In genomic region chr4:169098054-169098896, GRCh38 we compare ENCODE assay signal across 8 cellular contexts.
DNase-seq lines count a peak whose midpoint lies in the region; ATAC-seq and TF ChIP-seq lines count a peak whose summit lies in the region.

No MANE protein-coding gene starts in this region.

- H3K27ac Mint-ChIP-seq in dendritic cell treated with granulocyte-macrophage colony-stimulating factor and Interleukin-4, amounts not matched to agents 40 ng/mL and 50 ng/mL, for 4 days = peak overlapping the region; percentile 68

- WGBS in psoas muscle, 3 donors = 88 to 90% (median 89%) methylated on average over 4 of the region's 4 CpGs

- H3K27ac ChIP-seq in psoas muscle (no peak overlapping the region), dorsolateral prefrontal cortex (peak overlapping the region in 12 of 59 donors; percentile 12 to 83 (median 66))

- peak; percentile 34 for ATAC-seq in GM19463 (IDR thresholded peaks at IDR 0.05; ENCODE audit: unreplicated experiment)
- peak; percentile 53 for ATAC-seq in HG03354 (IDR thresholded peaks at IDR 0.05; ENCODE audit: poor library complexity, severe bottlenecking, unreplicated experiment)
- ATAC-seq in psoas muscle = no peak

- peak overlapping the region; percentile 14 for H3K4me3 Mint-ChIP-seq in dendritic cell treated with granulocyte-macrophage colony-stimulating factor and Interleukin-4, amounts not matched to agents 40 ng/mL and 50 ng/mL, for 4 days

- H3K27me3 Mint-ChIP-seq in dendritic cell treated with granulocyte-macrophage colony-stimulating factor and Interleukin-4, amounts not matched to agents 40 ng/mL and 50 ng/mL, for 4 days = no peaks in the 10 kb centered on the region

- H3K4me1 ChIP-seq in psoas muscle = peaks cover 3% of the 10 kb centered on the region

- no peaks in the 10 kb centered on the region for H3K36me3 Mint-ChIP-seq in dendritic cell treated with granulocyte-macrophage colony-stimulating factor and Interleukin-4, amounts not matched to agents 40 ng/mL and 50 ng/mL, for 4 days (ENCODE audit: low read depth)

- H3K27me3 ChIP-seq in psoas muscle (ENCODE audit: insufficient read depth in 3 of 3, low read length in 2 of 3) (no peaks in the 10 kb centered on the region), dorsolateral prefrontal cortex (no peaks in the 10 kb centered on the region)

- DNase-seq in CMK (ENCODE audit: low read depth) = peak; percentile 92
- no peak for DNase-seq in psoas muscle
- no peak for DNase-seq in dorsolateral prefrontal cortex
- DNase-seq in NCI-H1105 (lab: John Stamatoyannopoulos, UW) = no peak
- no peak for DNase-seq in GM03348 (ENCODE audit: low spot score)

- TF ChIP-seq CTCF in psoas muscle (IDR thresholded peaks at IDR 0.05) (no peak), dorsolateral prefrontal cortex (IDR thresholded peaks at IDR 0.05 in 54 of 56, conservative IDR thresholded peaks at IDR 0.05 in 2 of 56; ENCODE audit: low read depth in 1 of 56, partially characterized antibody in 56 of 56) (no peak)

- intact Hi-C loops in dendritic cell treated with granulocyte-macrophage colony-stimulating factor and Interleukin-4, amounts not matched to agents 40 ng/mL and 50 ng/mL, for 4 days (cut with micrococcal nuclease) = no loop called here
- intact Hi-C loops in psoas muscle (cut with DNase I) = no loop called here
- intact Hi-C loops in dorsolateral prefrontal cortex (cut with DNase I) = no loop called here

- peaks cover 26% of the 10 kb centered on the region for H3K4me1 Mint-ChIP-seq in dendritic cell treated with granulocyte-macrophage colony-stimulating factor and Interleukin-4, amounts not matched to agents 40 ng/mL and 50 ng/mL, for 4 days (ENCODE audit: low read depth)

- no peaks in the 10 kb centered on the region for H3K9me3 ChIP-seq in psoas muscle

- H3K4me3 ChIP-seq in psoas muscle (no peak overlapping the region), dorsolateral prefrontal cortex (no peak overlapping the region)

- peaks cover 4 to 32% of the 10 kb centered on the region in 2 donors for H3K36me3 ChIP-seq in psoas muscle (ENCODE audit: insufficient read depth in 1 of 2, low read depth in 1 of 2)

- H3K9me3 Mint-ChIP-seq in dendritic cell treated with granulocyte-macrophage colony-stimulating factor and Interleukin-4, amounts not matched to agents 40 ng/mL and 50 ng/mL, for 4 days = no peaks in the 10 kb centered on the region

Comparison
In these comparisons a context has a peak if more than half of its experiments do, and no peak if none do; other contexts are left out.
1. ATAC-seq: peak in GM19463 (single experiment) and HG03354 (single experiment); none in psoas muscle (0 of 4).